ENCODE assay signal across 8 cellular contexts in the genomic region with DNA sequence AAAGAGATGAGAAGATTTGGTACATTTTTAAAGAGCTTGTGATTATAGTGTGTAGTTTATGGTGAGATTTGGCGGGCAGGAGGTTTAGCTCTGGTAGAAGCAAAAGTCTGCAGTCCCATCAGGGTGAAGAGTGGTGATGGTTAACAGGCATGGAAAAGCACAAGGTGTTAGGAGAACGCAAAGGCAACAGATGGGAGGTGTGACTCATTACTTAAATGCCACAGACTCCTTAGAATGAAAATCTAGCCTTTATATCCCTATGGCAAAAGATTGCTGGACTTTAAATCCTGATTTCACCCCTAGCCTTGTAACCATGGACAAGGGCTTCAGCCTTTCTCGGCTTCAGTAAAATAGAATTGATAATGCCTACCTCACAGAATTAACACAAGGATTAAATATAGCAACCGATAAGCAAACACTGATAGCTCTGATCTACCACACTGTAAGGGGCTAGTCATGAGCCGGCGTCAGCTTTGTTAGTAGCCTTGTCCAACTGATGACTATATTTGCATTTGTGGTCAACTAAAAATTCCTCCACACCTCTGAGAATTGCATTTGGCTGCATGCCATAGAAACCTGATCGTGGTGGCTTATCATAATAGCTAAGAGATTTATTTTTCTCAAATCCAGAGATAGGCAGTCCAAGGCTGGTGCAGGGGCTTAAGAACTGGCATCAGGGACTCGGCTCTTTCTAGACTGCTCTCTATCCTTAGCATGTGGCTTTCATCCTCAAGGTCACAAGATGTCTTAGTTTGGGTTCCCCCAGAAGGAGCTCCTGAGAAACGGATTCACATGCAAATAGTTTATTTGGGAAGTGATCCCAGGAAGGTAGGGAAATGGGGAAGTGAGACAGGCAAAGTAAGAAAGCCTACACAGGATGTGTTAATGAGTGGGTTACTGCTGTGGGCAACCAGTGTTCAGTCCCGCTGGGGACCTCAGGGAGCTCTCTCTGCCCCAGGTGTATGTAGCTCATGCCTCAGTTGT. TPM values are rescaled to one million over a fixed set of nuclear protein-coding genes. Genes with fewer than 3 reads are reported as not detected.
DNase-seq lines count a peak whose midpoint lies in the region; ATAC-seq and TF ChIP-seq lines count a peak whose summit lies in the region.

No MANE protein-coding gene starts in this region.

- peaks cover 15% of the 10 kb centered on the region for H3K36me3 Mint-ChIP-seq in CD4-positive, CD25-positive, alpha-beta regulatory T cell
- H3K36me3 Mint-ChIP-seq in activated B cell treated with CpG ODN at 0.5 μM for 24 hours (ENCODE audit: low read depth) = peaks cover 23% of the 10 kb centered on the region

- no peak for DNase-seq in CD4-positive, CD25-positive, alpha-beta regulatory T cell
- DNase-seq in activated B cell treated with CpG ODN at 0.5 μM for 24 hours (no peak), thoracic aorta (ENCODE audit: low spot score) (no peak), SKM-1 treated with dmso at 0.1 percent for 144 hours (lab: John Stamatoyannopoulos, UW; ENCODE audit: unreplicated experiment) (no peak), AML-193 (lab: John Stamatoyannopoulos, UW) (no peak), SHP77 (lab: John Stamatoyannopoulos, UW) (no peak)

- peaks cover 6 to 39% (median 21%) of the 10 kb centered on the region in 4 donors for H3K4me1 Mint-ChIP-seq in CD4-positive, CD25-positive, alpha-beta regulatory T cell
- H3K4me1 Mint-ChIP-seq in activated B cell treated with CpG ODN at 0.5 μM for 24 hours = peaks cover 23% of the 10 kb centered on the region

- no peak overlapping the region for H3K4me3 ChIP-seq in CD4-positive, CD25-positive, alpha-beta regulatory T cell (ENCODE audit: low read depth, low read length)
- H3K4me3 ChIP-seq in thoracic aorta = no peak overlapping the region

- no peak for TF ChIP-seq CTCF in activated B cell treated with CpG ODN at 0.5 μM for 24 hours (IDR thresholded peaks at IDR 0.05)
- no peak for TF ChIP-seq CTCF in thoracic aorta (IDR thresholded peaks at IDR 0.05)

- H3K27ac Mint-ChIP-seq in CD4-positive, CD25-positive, alpha-beta regulatory T cell = peak overlapping the region; percentile 27 to 75 (median 74)
- H3K27ac Mint-ChIP-seq in activated B cell treated with CpG ODN at 0.5 μM for 24 hours = no peak overlapping the region

- no peaks in the 10 kb centered on the region for H3K4me1 ChIP-seq in CD4-positive, CD25-positive, alpha-beta regulatory T cell (ENCODE audit: control insufficient read depth, insufficient read depth, low read length, poor library complexity, severe bottlenecking)
- peaks cover 3 to 7% of the 10 kb centered on the region in 2 donors for H3K4me1 ChIP-seq in thoracic aorta (ENCODE audit: control insufficient read depth in 1 of 2, low read depth in 2 of 2)

- H3K36me3 ChIP-seq in CD4-positive, CD25-positive, alpha-beta regulatory T cell (ENCODE audit: control insufficient read depth, insufficient read depth, low read length) = peaks cover 12% of the 10 kb centered on the region
- peaks cover 3% of the 10 kb centered on the region for H3K36me3 ChIP-seq in thoracic aorta

- H3K27me3 Mint-ChIP-seq in CD4-positive, CD25-positive, alpha-beta regulatory T cell = no peaks in the 10 kb centered on the region
- H3K27me3 Mint-ChIP-seq in activated B cell treated with CpG ODN at 0.5 μM for 24 hours = no peaks in the 10 kb centered on the region

- intact Hi-C loops in activated B cell treated with CpG ODN at 0.5 μM for 24 hours (cut with micrococcal nuclease) = no loop called here

- H3K9me3 ChIP-seq in CD4-positive, CD25-positive, alpha-beta regulatory T cell (ENCODE audit: control insufficient read depth in 2 of 2, low read length in 2 of 2) = no peaks in the 10 kb centered on the region
- H3K9me3 ChIP-seq in thoracic aorta = no peaks in the 10 kb centered on the region

- H3K4me3 Mint-ChIP-seq in CD4-positive, CD25-positive, alpha-beta regulatory T cell = no peak overlapping the region
- H3K4me3 Mint-ChIP-seq in activated B cell treated with CpG ODN at 0.5 μM for 24 hours = peak overlapping the region; percentile 20

- POLR2A ChIA-PET in activated B cell treated with CpG ODN at 0.5 μM for 24 hours (lab: Charles Lee) = interaction anchor here (1.3 kb wide), 1 partner anchor 20 kb away, joined by 7 read pairs; a partner anchor contains a TSS

- H3K27me3 ChIP-seq in CD4-positive, CD25-positive, alpha-beta regulatory T cell (ENCODE audit: control insufficient read depth, insufficient read depth, low read length) = no peaks in the 10 kb centered on the region
- H3K27me3 ChIP-seq in thoracic aorta (replicated peaks; ENCODE audit: insufficient read depth) = no peaks in the 10 kb centered on the region

- CTCF ChIA-PET in activated B cell treated with CpG ODN at 0.5 μM for 24 hours (lab: Charles Lee) = interaction anchor here (1.2 to 2.0 kb wide), 2 partner anchors 11 to 14 kb away, joined by 3 to 10 read pairs; no protein-coding TSS in a partner anchor

- no peaks in the 10 kb centered on the region for H3K9me3 Mint-ChIP-seq in CD4-positive, CD25-positive, alpha-beta regulatory T cell
- no peaks in the 10 kb centered on the region for H3K9me3 Mint-ChIP-seq in activated B cell treated with CpG ODN at 0.5 μM for 24 hours

- H3K27ac ChIP-seq in CD4-positive, CD25-positive, alpha-beta regulatory T cell (ENCODE audit: insufficient read depth, low read length, poor library complexity, severe bottlenecking) = no peak overlapping the region
- no peak overlapping the region for H3K27ac ChIP-seq in thoracic aorta

- no peak for ATAC-seq in CD4-positive, CD25-positive, alpha-beta regulatory T cell (ENCODE audit: low read depth in 2 of 2)
- peak; percentile 53 for ATAC-seq in GM19324 (IDR thresholded peaks at IDR 0.05; ENCODE audit: low FRiP score, unreplicated experiment)
- peak; percentile 54 for ATAC-seq in HG03280 (IDR thresholded peaks at IDR 0.05; ENCODE audit: unreplicated experiment)
- ATAC-seq in activated B cell treated with CpG ODN at 0.5 μM for 24 hours (ENCODE audit: low read depth) = peak; percentile 42
- ATAC-seq in thoracic aorta (ENCODE audit: insufficient number of reproducible peaks, low FRiP score, low read depth) = peak; percentile 28

RNA-seq across cellular contexts. Expression of a gene that starts 19.6 kb away (rescaled TPM):
- 15.2 TPM for total RNA-seq in CD4-positive, CD25-positive, alpha-beta regulatory T cell
- 1 to 10 TPM; 3.4 to 6.4 (median 6.3) TPM for polyA plus RNA-seq in CD4-positive, CD25-positive, alpha-beta regulatory T cell
- total RNA-seq in activated B cell treated with CpG ODN at 0.5 μM for 24 hours (18.4 and 20.8 TPM in 2 replicates), thoracic aorta (10 to 100 TPM; 40.2 to 73.7 TPM)

RNA-seq across cellular contexts. Expression of a gene that starts 19.6 kb away (rescaled TPM):
- total RNA-seq in CD4-positive, CD25-positive, alpha-beta regulatory T cell = 23.7 TPM
- 10 to 100 TPM; 19.1 to 26.6 (median 21.2) TPM for polyA plus RNA-seq in CD4-positive, CD25-positive, alpha-beta regulatory T cell
- total RNA-seq in activated B cell treated with CpG ODN at 0.5 μM for 24 hours = 27.4 and 30.5 TPM in 2 replicates
- total RNA-seq in thoracic aorta = 10 to 100 TPM; 33.2 to 43.6 TPM

Comparison
In these comparisons a context has a peak if more than half of its experiments do, and no peak if none do; other contexts are left out.
1. ATAC-seq: peak in GM19324 (single experiment), HG03280 (single experiment), activated B cell treated with CpG ODN at 0.5 μM for 24 hours (single experiment) and thoracic aorta (single experiment); none in CD4-positive, CD25-positive, alpha-beta regulatory T cell (0 of 2).